1 cellular context compared by ENCODE assay signal in the genomic region with DNA sequence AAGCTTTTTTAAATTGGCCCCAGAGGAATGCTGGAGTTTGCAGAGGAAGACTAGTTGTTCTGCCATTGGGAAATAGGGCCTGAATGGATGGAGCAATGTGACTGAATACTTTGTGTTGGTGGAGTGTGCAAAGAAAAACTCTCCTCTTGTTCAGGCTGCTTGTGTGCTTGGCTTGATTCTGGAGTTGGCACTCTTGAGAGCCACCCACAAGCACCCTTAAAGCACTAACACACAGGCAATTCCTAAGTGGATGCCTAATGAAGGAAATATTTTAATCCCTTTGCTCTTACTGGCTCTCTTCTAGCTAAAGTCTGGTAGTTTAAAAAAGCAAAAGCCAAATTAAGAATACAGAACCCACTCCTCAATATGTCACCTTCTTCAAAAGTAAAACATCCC.
A peak's percentile ranks its signal among the peaks of the same experiment; 100 is the strongest.
TF ChIP-seq lines count a peak whose summit lies in the region.

No MANE protein-coding gene starts in this region.

TF ChIP-seq in IMR-90, 13 proteins besides CTCF, POLR2A, EP300 and RAD21:
- TF ChIP-seq CHD1 (IDR thresholded peaks at IDR 0.05; ENCODE audit: low read depth, low read length) (no peak), MXI1 (IDR thresholded peaks at IDR 0.05; ENCODE audit: borderline replicate concordance, low read depth, low read length) (no peak), CEBPB (IDR thresholded peaks at IDR 0.05; ENCODE audit: low read depth, low read length) (peak; percentile 62), BHLHE40 (IDR thresholded peaks at IDR 0.05; ENCODE audit: low read depth, low read length) (no peak), SMC3 (IDR thresholded peaks at IDR 0.05; ENCODE audit: low read depth, low read length) (no peak), RFX5 (IDR thresholded peaks at IDR 0.05; ENCODE audit: low read depth, low read length) (no peak), RCOR1 (IDR thresholded peaks at IDR 0.05; ENCODE audit: insufficient replicate concordance, low read length) (no peak), MAZ (IDR thresholded peaks at IDR 0.05; ENCODE audit: borderline replicate concordance, low read depth, low read length) (no peak)
- TF ChIP-seq, protein P1, sequence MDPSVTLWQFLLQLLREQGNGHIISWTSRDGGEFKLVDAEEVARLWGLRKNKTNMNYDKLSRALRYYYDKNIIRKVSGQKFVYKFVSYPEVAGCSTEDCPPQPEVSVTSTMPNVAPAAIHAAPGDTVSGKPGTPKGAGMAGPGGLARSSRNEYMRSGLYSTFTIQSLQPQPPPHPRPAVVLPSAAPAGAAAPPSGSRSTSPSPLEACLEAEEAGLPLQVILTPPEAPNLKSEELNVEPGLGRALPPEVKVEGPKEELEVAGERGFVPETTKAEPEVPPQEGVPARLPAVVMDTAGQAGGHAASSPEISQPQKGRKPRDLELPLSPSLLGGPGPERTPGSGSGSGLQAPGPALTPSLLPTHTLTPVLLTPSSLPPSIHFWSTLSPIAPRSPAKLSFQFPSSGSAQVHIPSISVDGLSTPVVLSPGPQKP (IDR thresholded peaks at IDR 0.05; ENCODE audit: borderline replicate concordance, low read depth, low read length): no peak
